In genomic region chr4:123564758-123565346, GRCh38 we compare ENCODE assay signal across 8 cellular contexts.
DNase-seq lines count a peak whose midpoint lies in the region.

No MANE protein-coding gene starts in this region.

- H3K36me3 ChIP-seq in HAP-1 (replicated peaks), result no peaks in the 10 kb centered on the region

- no peak overlapping the region for H3K4me3 ChIP-seq in HAP-1

- H3K9me3 ChIP-seq in HAP-1, result peaks cover 2% of the 10 kb centered on the region; the same call in 1 of the 2 replicates

- DNase-seq in NCI-H345 (lab: John Stamatoyannopoulos, UW) (peak; percentile 53), NCI-H345 treated with DMSO at 0.1 percent for 48 hours (lab: John Stamatoyannopoulos, UW; ENCODE audit: unreplicated experiment) (no peak), HAP-1 (ENCODE audit: low spot score in 2 of 2) (peak; percentile 78 to 84), LoVo (ENCODE audit: low spot score) (peak; percentile 83), SHP77 treated with DMSO at 0.1 percent for 48 hours (lab: John Stamatoyannopoulos, UW) (peak; percentile 26), iPS DF 19.7 (ENCODE audit: low read depth, low spot score) (peak; percentile 75)
- DNase-seq in activated naive CD8-positive, alpha-beta T cell treated with anti-CD3 and anti-CD28 coated beads, Interleukin-2, amount 50 U/mL, for 16 hours (ENCODE audit: low read depth, low spot score), result peak; percentile 12
- DNase-seq in stimulated activated CD4-positive, alpha-beta T cell treated with anti-CD3 and anti-CD28 coated beads, Interleukin-4, amount 100 ng/mL, for 1 hour, result peak; percentile 9

- H3K27me3 ChIP-seq in HAP-1 (ENCODE audit: low read depth), result no peaks in the 10 kb centered on the region; the same call in 1 of the 2 replicates

- no peaks in the 10 kb centered on the region for H3K4me1 ChIP-seq in HAP-1

- in situ Hi-C loops in HAP-1 (cut with MboI; ENCODE audit: low sequenced_read_pairs), result no loop called here
